8 cellular contexts compared by ENCODE assay signal in genomic region chr6:27518881-27519795, GRCh38. TPM values are rescaled to one million over a fixed set of nuclear protein-coding genes. Genes with fewer than 3 reads are reported as not detected.
DNase-seq lines count a peak whose midpoint lies in the region; ATAC-seq, FAIRE-seq and TF ChIP-seq lines count a peak whose summit lies in the region.

No MANE protein-coding gene starts in this region.

- no peaks in the 10 kb centered on the region for H3K27me3 ChIP-seq in SU-DHL-6 (ENCODE audit: low read length)
- H3K27me3 ChIP-seq in aorta (ENCODE audit: control insufficient read depth in 1 of 2, insufficient read depth in 2 of 2, low read length in 1 of 2): no peaks in the 10 kb centered on the region

- H2AFZ ChIP-seq in SU-DHL-6 (ENCODE audit: low read depth, low read length, severe bottlenecking): peak overlapping the region; percentile 100

- 0 out of 2 replicates have a peak, but pooled peaks cover 8% of the 10 kb centered on the region for H3F3A ChIP-seq in SU-DHL-6 (ENCODE audit: insufficient read depth)

- 0 to 1% methylated on average over 42 of the region's 42 CpGs for WGBS in aorta, 2 donors

- H3K27ac ChIP-seq in SU-DHL-6 (ENCODE audit: low read depth, low read length) (no peak overlapping the region; the same call in 1 of the 2 replicates), aorta (ENCODE audit: low read depth in 1 of 2, low read length in 2 of 2) (peak overlapping the region; percentile 85 to 93)

- ATAC-seq in left ventricle myocardium superior (peak; percentile 95), aorta (ENCODE audit: low FRiP score) (peak; percentile 95)

- TF ChIP-seq CTCF in SU-DHL-6 (IDR thresholded peaks at IDR 0.05; ENCODE audit: insufficient read depth, low read length, poor library complexity, severe bottlenecking): peak; percentile 90

- H3K9me2 ChIP-seq in SU-DHL-6 (replicated peaks; ENCODE audit: insufficient read depth, low read length): no peaks in the 10 kb centered on the region

- intact Hi-C loops in left ventricle myocardium superior (cut with micrococcal nuclease): loop anchor here (1.0 kb wide), 1 partner anchor 233 kb away; no protein-coding TSS in a partner anchor
- intact Hi-C loops in posterior vena cava (cut with DNase I): loop anchor here in 1 of 2 donors (10.0 kb wide), 1 partner anchor 236 kb away; no protein-coding TSS in a partner anchor
- intact Hi-C loops in aorta (cut with DNase I): loop anchor here (2.0 to 10.0 kb wide), 4 partner anchors 233 to 378 kb away; no protein-coding TSS in a partner anchor

- H3K9ac ChIP-seq in ES-I3 (ENCODE audit: low read depth, low read length) (peak overlapping the region; percentile 71), SU-DHL-6 (ENCODE audit: low read length) (peak overlapping the region; percentile 73)

- H3K4me3 ChIP-seq in SU-DHL-6 (ENCODE audit: insufficient read depth, low read length, poor library complexity, severe bottlenecking): peak overlapping the region; percentile 89
- peak overlapping the region; percentile 69 to 94 for H3K4me3 ChIP-seq in aorta (ENCODE audit: low read length in 2 of 2)

- H4K20me1 ChIP-seq in SU-DHL-6 (ENCODE audit: low read depth, low read length): no peaks in the 10 kb centered on the region

- no peaks in the 10 kb centered on the region for H3K79me2 ChIP-seq in SU-DHL-6 (ENCODE audit: insufficient read depth, low read length)

- no peak for TF ChIP-seq POLR2A in H54 (IDR thresholded peaks at IDR 0.05; ENCODE audit: low read depth, low read length)

- DNase-seq in H54 (ENCODE audit: insufficient read length, low spot score): no peak
- DNase-seq in MV-4-11 (lab: John Stamatoyannopoulos, UW): peak; percentile 84
- DNase-seq in amygdala (lab: John Stamatoyannopoulos, UW): peak in 42 of 56 donors; percentile 17 to 80 (median 45)
- DNase-seq in left ventricle myocardium superior: peak; percentile 56
- DNase-seq in posterior vena cava (ENCODE audit: low spot score): peak; percentile 84
- peak; percentile 60 to 84 for DNase-seq in aorta

- H3K4me2 ChIP-seq in SU-DHL-6 (ENCODE audit: low read depth, low read length, poor library complexity, severe bottlenecking): peak overlapping the region; percentile 90

- peak; percentile 89 for FAIRE-seq in H54 (lab: Jason Lieb, UNC)

- no peaks in the 10 kb centered on the region for H3K9me3 ChIP-seq in ES-I3 (ENCODE audit: control insufficient read depth, insufficient read depth, low read length)
- no peaks in the 10 kb centered on the region for H3K9me3 ChIP-seq in SU-DHL-6 (ENCODE audit: insufficient read depth, low read length)
- H3K9me3 ChIP-seq in aorta (ENCODE audit: control insufficient read depth, low read length): no peaks in the 10 kb centered on the region

- H3K36me3 ChIP-seq in ES-I3 (ENCODE audit: insufficient read depth, low read length) (no peaks in the 10 kb centered on the region), SU-DHL-6 (ENCODE audit: low read length) (no peaks in the 10 kb centered on the region), aorta (ENCODE audit: control insufficient read depth in 1 of 2, insufficient read depth in 2 of 2, low read length in 1 of 2) (no peaks in the 10 kb centered on the region)

- H3K4me1 ChIP-seq in ES-I3 (ENCODE audit: insufficient read depth, low read length) (no peaks in the 10 kb centered on the region; the same call in 1 of the 2 replicates), aorta (ENCODE audit: control insufficient read depth in 1 of 2, insufficient read depth in 2 of 2, low read length in 2 of 2) (no peaks in the 10 kb centered on the region)

RNA-seq across cellular contexts. Expression of gene ZNF184, which starts 46.2 kb away (rescaled TPM):
- 4.1 TPM for total RNA-seq in left ventricle myocardium superior
- 1 to 10 TPM; 6.3 to 6.5 TPM for total RNA-seq in posterior vena cava
- total RNA-seq in aorta: 1 to 10 TPM; 5.3 to 8.0 TPM
- polyA plus RNA-seq in aorta: 1 to 10 TPM; 2.3 to 2.5 TPM
